17 cellular contexts compared by ENCODE assay signal in the genomic region with DNA sequence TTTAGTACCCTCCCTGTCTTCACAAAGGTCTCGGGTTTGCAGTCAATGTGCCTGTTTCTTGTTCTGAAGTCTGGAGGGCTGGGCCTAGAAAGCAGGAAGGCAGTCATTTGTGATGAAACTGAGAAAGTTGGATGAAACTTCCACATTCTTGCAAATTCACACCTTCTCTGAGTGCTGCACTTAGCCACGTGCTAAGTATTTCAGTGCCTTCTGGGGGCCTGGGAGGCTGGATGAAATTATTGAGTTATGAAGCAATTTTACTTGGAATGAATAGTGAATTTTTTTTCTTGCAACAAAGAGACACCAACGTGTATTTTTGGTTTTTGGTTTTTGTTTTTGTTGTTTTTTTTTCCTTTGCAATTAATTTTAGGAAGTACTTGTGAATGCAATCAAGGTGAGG.
A peak's percentile ranks its signal among the peaks of the same experiment; 100 is the strongest.
DNase-seq lines count a peak whose midpoint lies in the region; ATAC-seq and TF ChIP-seq lines count a peak whose summit lies in the region.
"Had no signal": no experiment of that assay in that cellular context is flagged by ENCODE, and none has a peak within 500 bp of the region (broad histone marks: within the 10 kb centered on the region; RNA-seq: fewer than 3 reads in every experiment).

No MANE protein-coding gene starts in this region.

- H2BK5ac ChIP-seq in mesendoderm (ENCODE audit: low read length) = no peak overlapping the region

- H2BK15ac ChIP-seq in mesendoderm (replicated peaks; ENCODE audit: low read depth) = no peak overlapping the region

- H3K23ac ChIP-seq in mesendoderm (ENCODE audit: low read length) = no peak overlapping the region

- H3K4me1 Mint-ChIP-seq in osteocyte (ENCODE audit: unreplicated experiment) = no peaks in the 10 kb centered on the region
- H3K4me1 Mint-ChIP-seq in activated CD4-positive, alpha-beta T cell treated with anti-CD3 and anti-CD28 coated beads, Interleukin-2, amount 10 ng/mL, durations not matched to agents 24 days and 14 days = no peaks in the 10 kb centered on the region
- H3K4me1 Mint-ChIP-seq: CD4-positive, CD25-positive, alpha-beta regulatory T cell; GM23338; H9 had no signal

- no peak overlapping the region for H3K4ac ChIP-seq in mesendoderm (ENCODE audit: low read depth, low read length)

- intact Hi-C loops in activated CD4-positive, alpha-beta T cell treated with anti-CD3 and anti-CD28 coated beads, Interleukin-2, amount 10 ng/mL, durations not matched to agents 24 days and 14 days (cut with micrococcal nuclease) = no loop called here
- intact Hi-C loops in thyroid gland (cut with DNase I) = no loop called here

- ATAC-seq in HG03025 (IDR thresholded peaks at IDR 0.05; ENCODE audit: low FRiP score, unreplicated experiment) = no peak
- ATAC-seq: CD8-positive, alpha-beta T cell; GM12878; GM23338; HCT116 had no signal

- H3K9ac ChIP-seq in mesendoderm (ENCODE audit: low read length) = no peak overlapping the region

- no peak overlapping the region for H3K4me3 ChIP-seq in mesendoderm (ENCODE audit: low read length)
- H3K4me3 ChIP-seq in thyroid gland (replicated peaks in 1 of 3) = no peak overlapping the region
- H3K4me3 ChIP-seq: GM12878, GM23338 had no signal

- no peak for TF ChIP-seq POLR2A in thyroid gland (IDR thresholded peaks at IDR 0.05)

- H3K27me3 ChIP-seq in mesendoderm (ENCODE audit: insufficient read depth, low read length, poor library complexity) = no peaks in the 10 kb centered on the region
- H3K27me3 ChIP-seq in thyroid gland = no peaks in the 10 kb centered on the region

- TF ChIP-seq CTCF in osteocyte (IDR thresholded peaks at IDR 0.05) = no peak
- no peak for TF ChIP-seq CTCF in thyroid gland (IDR thresholded peaks at IDR 0.05)

- WGBS in mesendoderm (ENCODE audit: extremely low coverage, insufficient coverage, low lambda C conversion rate) = no CpG with 5 or more reads among the region's 3 CpGs
- 26 to 46% methylated on average over 3 of the region's 3 CpGs for WGBS in thyroid gland, 2 donors

- no peak overlapping the region for H2AK5ac ChIP-seq in mesendoderm (ENCODE audit: low read length)

- H3K9me3 Mint-ChIP-seq in osteocyte (ENCODE audit: unreplicated experiment) = no peaks in the 10 kb centered on the region
- H3K9me3 Mint-ChIP-seq in activated CD4-positive, alpha-beta T cell treated with anti-CD3 and anti-CD28 coated beads, Interleukin-2, amount 10 ng/mL, durations not matched to agents 24 days and 14 days = no peaks in the 10 kb centered on the region
- H3K9me3 Mint-ChIP-seq: CD8-positive, alpha-beta T cell; GM23338 had no signal

- H3K4me3 Mint-ChIP-seq in osteocyte (ENCODE audit: unreplicated experiment) = no peak overlapping the region
- H3K4me3 Mint-ChIP-seq in activated CD4-positive, alpha-beta T cell treated with anti-CD3 and anti-CD28 coated beads, Interleukin-2, amount 10 ng/mL, durations not matched to agents 24 days and 14 days = no peak overlapping the region
- H3K4me3 Mint-ChIP-seq: CD4-positive, CD25-positive, alpha-beta regulatory T cell; CD8-positive, alpha-beta T cell; GM23338; H9 had no signal

- no peaks in the 10 kb centered on the region for H3K9me3 ChIP-seq in thyroid gland
- H3K9me3 ChIP-seq: Caco-2 had no signal

- H3K36me3 Mint-ChIP-seq in osteocyte (ENCODE audit: unreplicated experiment) = no peaks in the 10 kb centered on the region
- H3K36me3 Mint-ChIP-seq in activated CD4-positive, alpha-beta T cell treated with anti-CD3 and anti-CD28 coated beads, Interleukin-2, amount 10 ng/mL, durations not matched to agents 24 days and 14 days (ENCODE audit: low read depth) = no peaks in the 10 kb centered on the region
- H3K36me3 Mint-ChIP-seq: CD4-positive, CD25-positive, alpha-beta regulatory T cell; CD8-positive, alpha-beta T cell had no signal

- H3K27me3 Mint-ChIP-seq in osteocyte (ENCODE audit: unreplicated experiment) = peaks cover 66% of the 10 kb centered on the region
- no peaks in the 10 kb centered on the region for H3K27me3 Mint-ChIP-seq in activated CD4-positive, alpha-beta T cell treated with anti-CD3 and anti-CD28 coated beads, Interleukin-2, amount 10 ng/mL, durations not matched to agents 24 days and 14 days

- H3K27ac ChIP-seq in mesendoderm (ENCODE audit: low read depth, low read length) = no peak overlapping the region
- no peak overlapping the region for H3K27ac ChIP-seq in thyroid gland
- H3K27ac ChIP-seq: C4-2B had no signal

- no peak overlapping the region for H2BK120ac ChIP-seq in mesendoderm (ENCODE audit: low read depth, low read length)

- DNase-seq in ecto neural progenitor cell (ENCODE audit: low spot score) (peak; percentile 11), mesendoderm (peak; percentile 33), osteocyte (ENCODE audit: extremely low spot score, unreplicated experiment) (peak; percentile 7), thyroid gland (no peak)
- DNase-seq in activated CD4-positive, alpha-beta T cell treated with anti-CD3 and anti-CD28 coated beads, Interleukin-2, amount 10 ng/mL, durations not matched to agents 24 days and 14 days = no peak
- no peak for DNase-seq in stimulated activated CD8-positive, alpha-beta memory T cell treated with anti-CD3 and anti-CD28 coated beads, Interleukin-4, amount 100 ng/mL, for 48 hours
- DNase-seq: Caco-2; CD4-positive, CD25-positive, alpha-beta regulatory T cell; CD8-positive, alpha-beta T cell; DMS153; DND-41; H9 had no signal

- H3K79me2 ChIP-seq in mesendoderm (ENCODE audit: control insufficient read depth, insufficient read depth, low read length) = no peaks in the 10 kb centered on the region

- H3K36me3 ChIP-seq in mesendoderm (ENCODE audit: control insufficient read depth, insufficient read depth, low read length) (no peaks in the 10 kb centered on the region), thyroid gland (no peaks in the 10 kb centered on the region)

- no peak overlapping the region for H3K4me2 ChIP-seq in mesendoderm (ENCODE audit: low read length)
- H3K4me2 ChIP-seq: GM23338 had no signal

- no peak overlapping the region for H3K18ac ChIP-seq in mesendoderm (ENCODE audit: low read length)

- H3K56ac ChIP-seq in mesendoderm (ENCODE audit: low read length) = no peak overlapping the region

- no peak overlapping the region for H4K8ac ChIP-seq in mesendoderm (ENCODE audit: low read depth, low read length)

- no peak overlapping the region for H4K5ac ChIP-seq in mesendoderm (ENCODE audit: low read length)

- no peaks in the 10 kb centered on the region for H3K79me1 ChIP-seq in mesendoderm (ENCODE audit: low read length)

- H3K4me1 ChIP-seq in mesendoderm (ENCODE audit: control insufficient read depth, low read depth, low read length) (no peaks in the 10 kb centered on the region), thyroid gland (no peaks in the 10 kb centered on the region)
- H3K4me1 ChIP-seq: Caco-2 had no signal

- no peak overlapping the region for H3K27ac Mint-ChIP-seq in osteocyte (ENCODE audit: unreplicated experiment)
- no peak overlapping the region for H3K27ac Mint-ChIP-seq in activated CD4-positive, alpha-beta T cell treated with anti-CD3 and anti-CD28 coated beads, Interleukin-2, amount 10 ng/mL, durations not matched to agents 24 days and 14 days
- H3K27ac Mint-ChIP-seq: CD4-positive, CD25-positive, alpha-beta regulatory T cell; CD8-positive, alpha-beta T cell; GM23338; H9 had no signal

Comparison
In these comparisons a context has a peak if more than half of its experiments do, and no peak if none do; other contexts are left out.
1. DNase-seq: peak in ecto neural progenitor cell (single experiment), mesendoderm (single experiment) and osteocyte (single experiment); none in activated CD4-positive, alpha-beta T cell treated with anti-CD3 and anti-CD28 coated beads, Interleukin-2, amount 10 ng/mL, durations not matched to agents 24 days and 14 days (single experiment), thyroid gland (0 of 2) and stimulated activated CD8-positive, alpha-beta memory T cell treated with anti-CD3 and anti-CD28 coated beads, Interleukin-4, amount 100 ng/mL, for 48 hours (single experiment).